ENCODE assay signal across 1 cellular context in the genomic region with DNA sequence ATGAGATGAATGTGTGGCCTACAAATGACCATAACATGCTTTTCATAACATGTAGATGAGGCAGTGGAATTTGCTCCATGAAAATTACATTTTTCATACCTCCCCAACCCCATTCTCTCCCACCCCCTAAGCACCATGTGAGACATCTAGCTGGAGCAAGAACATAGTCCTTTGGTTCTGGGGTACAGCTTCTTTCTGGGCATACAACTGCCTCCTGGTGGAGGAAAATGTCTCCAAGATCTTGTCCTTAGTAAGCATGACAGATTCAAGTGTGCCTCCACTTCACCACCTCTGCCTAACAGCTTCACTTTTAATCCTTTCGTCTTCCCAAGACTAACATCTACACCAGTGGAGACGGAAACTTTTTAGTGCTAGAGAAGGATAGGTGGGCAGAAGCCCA.
TF ChIP-seq lines count a peak whose summit lies in the region.

No MANE protein-coding gene starts in this region.

TF ChIP-seq in K562, 482 proteins besides CTCF, POLR2A, EP300 and RAD21:
- TF ChIP-seq PHB (CRISPR knock-in tag; IDR thresholded peaks at IDR 0.05) (no peak), ELK3 (CRISPR knock-in tag; IDR thresholded peaks at IDR 0.05) (no peak), SAFB2 (IDR thresholded peaks at IDR 0.05; ENCODE audit: borderline replicate concordance, low read depth, low read length, severe bottlenecking) (no peak), POLR2AphosphoS2 (IDR thresholded peaks at IDR 0.05; ENCODE audit: low read length) (no peak), RNF219 (CRISPR knock-in tag; IDR thresholded peaks at IDR 0.05) (no peak), SMAD1 (IDR thresholded peaks at IDR 0.05; ENCODE audit: low read depth, low read length, partially characterized antibody) (no peak), TOE1 (IDR thresholded peaks at IDR 0.05; ENCODE audit: borderline replicate concordance) (no peak), TOE1 (CRISPR knock-in tag; IDR thresholded peaks at IDR 0.05; ENCODE audit: borderline replicate concordance, low read depth) (no peak), GATAD2A (IDR thresholded peaks at IDR 0.05) (no peak), TCF15 (CRISPR knock-in tag; IDR thresholded peaks at IDR 0.05) (no peak), ARNT (IDR thresholded peaks at IDR 0.05) (no peak), ZNF324 (CRISPR knock-in tag; IDR thresholded peaks at IDR 0.05) (no peak), TCF3 (CRISPR knock-in tag; IDR thresholded peaks at IDR 0.05) (no peak), GATAD2B (IDR thresholded peaks at IDR 0.05; ENCODE audit: borderline replicate concordance) (no peak), YBX1 (IDR thresholded peaks at IDR 0.05) (no peak), NR1H2 (CRISPR knock-in tag; IDR thresholded peaks at IDR 0.05) (no peak)
